ENCODE assay signal across 8 cellular contexts in genomic region chr1:59814180-59814900, GRCh38. TPM values are rescaled to one million over a fixed set of nuclear protein-coding genes. Genes with fewer than 3 reads are reported as not detected.
DNase-seq lines count a peak whose midpoint lies in the region; ATAC-seq and TF ChIP-seq lines count a peak whose summit lies in the region.

No MANE protein-coding gene starts in this region.

- H3K9me3 ChIP-seq in ascending aorta (no peaks in the 10 kb centered on the region), iPS-18c (ENCODE audit: control insufficient read depth, insufficient read depth, low read length) (peaks cover 2% of the 10 kb centered on the region), skeletal muscle satellite cell (replicated peaks; ENCODE audit: low read length) (no peaks in the 10 kb centered on the region)

- DNase-seq in DMS79 (lab: John Stamatoyannopoulos, UW) (peak; percentile 97), NCI-H1092 treated with DMSO at 0.1 percent for 48 hours (lab: John Stamatoyannopoulos, UW) (peak; percentile 75), ascending aorta (ENCODE audit: low spot score in 2 of 2) (peak; percentile 22 to 76), UCSD-AML1 (lab: John Stamatoyannopoulos, UW; ENCODE audit: unreplicated experiment) (no peak)

- peak overlapping the region; percentile 64 for H3K27ac Mint-ChIP-seq in T-helper 1 cell treated with Interleukin-12 subunit alpha and Interleukin-12 subunit beta and Interleukin-4 antibody, amounts not matched to agents 30 μg/mL and 1 μg/mL, for 36 hours

- H3K27me3 Mint-ChIP-seq in T-helper 1 cell treated with Interleukin-12 subunit alpha and Interleukin-12 subunit beta and Interleukin-4 antibody, amounts not matched to agents 30 μg/mL and 1 μg/mL, for 36 hours (ENCODE audit: low read depth) = peaks cover 17% of the 10 kb centered on the region

- peak overlapping the region; percentile 84 for H3K4me3 Mint-ChIP-seq in T-helper 1 cell treated with Interleukin-12 subunit alpha and Interleukin-12 subunit beta and Interleukin-4 antibody, amounts not matched to agents 30 μg/mL and 1 μg/mL, for 36 hours

- H3K4me1 Mint-ChIP-seq in T-helper 1 cell treated with Interleukin-12 subunit alpha and Interleukin-12 subunit beta and Interleukin-4 antibody, amounts not matched to agents 30 μg/mL and 1 μg/mL, for 36 hours (ENCODE audit: low read depth) = peaks cover 4% of the 10 kb centered on the region

- peak; percentile 98 for ATAC-seq in GM21786 (IDR thresholded peaks at IDR 0.05; ENCODE audit: unreplicated experiment)

- H3K36me3 Mint-ChIP-seq in T-helper 1 cell treated with Interleukin-12 subunit alpha and Interleukin-12 subunit beta and Interleukin-4 antibody, amounts not matched to agents 30 μg/mL and 1 μg/mL, for 36 hours (ENCODE audit: low read depth) = no peaks in the 10 kb centered on the region

- peak overlapping the region; percentile 63 for H3K4me3 ChIP-seq in ascending aorta
- H3K4me3 ChIP-seq in iPS-18c (ENCODE audit: insufficient read depth, low read depth, low read length) = peak overlapping the region; percentile 75; the same call in 1 of the 2 replicates
- H3K4me3 ChIP-seq in skeletal muscle satellite cell (ENCODE audit: low read length) = peak overlapping the region; percentile 47

- no peaks in the 10 kb centered on the region for H3K9me3 Mint-ChIP-seq in T-helper 1 cell treated with Interleukin-12 subunit alpha and Interleukin-12 subunit beta and Interleukin-4 antibody, amounts not matched to agents 30 μg/mL and 1 μg/mL, for 36 hours

- H3K9ac ChIP-seq in skeletal muscle satellite cell (ENCODE audit: low read depth, low read length) = no peak overlapping the region

- H3K27me3 ChIP-seq in ascending aorta (peaks cover 5% of the 10 kb centered on the region), skeletal muscle satellite cell (ENCODE audit: control insufficient read depth, insufficient read depth, low read length) (peaks cover 50% of the 10 kb centered on the region)

- H3K27ac ChIP-seq in ascending aorta = no peak overlapping the region

- no peak for TF ChIP-seq CTCF in ascending aorta (IDR thresholded peaks at IDR 0.05)

- peaks cover 0 to 8% of the 10 kb centered on the region in 2 donors for H3K4me1 ChIP-seq in ascending aorta
- no peaks in the 10 kb centered on the region for H3K4me1 ChIP-seq in skeletal muscle satellite cell (ENCODE audit: control insufficient read depth, insufficient read depth, low read length)

- H3K36me3 ChIP-seq in ascending aorta = no peaks in the 10 kb centered on the region
- H3K36me3 ChIP-seq in skeletal muscle satellite cell (ENCODE audit: insufficient read depth, low read length) = no peaks in the 10 kb centered on the region

- H3K4me2 ChIP-seq in skeletal muscle satellite cell (ENCODE audit: low read length) = peak overlapping the region; percentile 64

- intact Hi-C loops in ascending aorta (cut with DNase I) = no loop called here

RNA-seq across cellular contexts. Expression of gene HOOK1, which starts 0.4 kb away (rescaled TPM):
- not detected for total RNA-seq in ascending aorta
- total RNA-seq in skeletal muscle satellite cell (2012; rRNA removed) = not detected in 2 replicates
